In the genomic region with DNA sequence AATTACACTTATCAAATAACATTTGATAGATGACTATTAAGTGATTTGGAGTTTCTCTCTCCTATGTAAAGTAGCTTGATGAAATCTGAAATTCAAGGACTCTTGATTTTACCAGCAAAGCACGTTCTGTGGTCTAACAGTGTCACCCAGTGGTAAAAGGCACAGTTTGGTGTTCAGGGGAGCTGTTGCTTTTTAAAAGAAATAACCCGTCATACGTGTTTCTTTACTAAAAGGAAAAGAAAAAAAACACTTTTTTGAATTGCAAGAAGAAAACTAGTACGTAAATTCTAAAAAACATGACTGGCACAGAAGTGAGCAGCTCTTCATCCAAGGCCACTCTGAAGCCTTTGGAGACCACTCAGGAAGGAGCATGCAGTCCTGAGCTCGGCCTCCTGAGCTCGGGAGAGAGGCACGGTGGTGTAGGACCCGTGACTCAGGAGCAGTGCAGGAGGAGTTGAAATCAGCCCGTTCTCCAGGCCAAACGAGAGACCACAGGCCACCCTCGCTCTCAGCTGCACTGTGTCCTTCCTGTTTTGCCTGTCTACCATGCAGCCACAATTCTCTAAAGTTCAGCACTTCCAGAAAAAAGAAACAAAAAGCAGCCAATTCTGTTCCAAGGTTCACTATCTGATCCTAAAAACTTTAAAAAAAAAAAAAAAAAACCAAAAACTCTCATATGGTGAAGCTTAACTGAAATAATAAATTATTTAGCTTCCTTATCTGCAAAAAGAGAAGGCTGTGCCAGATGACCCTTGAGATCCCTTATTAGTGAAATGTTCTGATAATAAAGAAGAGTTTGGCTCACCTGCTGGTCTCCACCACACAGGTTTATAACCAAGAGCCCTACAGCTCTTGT, we compare ENCODE assay signal across 8 cellular contexts.
DNase-seq lines count a peak whose midpoint lies in the region; ATAC-seq and TF ChIP-seq lines count a peak whose summit lies in the region.

No MANE protein-coding gene starts in this region.

- no peak overlapping the region for H3K4me3 ChIP-seq in RWPE2 (ENCODE audit: severe bottlenecking)
- H3K4me3 ChIP-seq in esophagus squamous epithelium = peak overlapping the region in 1 of 4 donors; percentile 32

- POLR2A ChIA-PET in activated CD4-positive, alpha-beta T cell treated with anti-CD3 and anti-CD28 coated beads for 36 hours (lab: Charles Lee) = interaction anchor here (0.6 to 1.9 kb wide), 4 partner anchors 51 to 357 kb away, joined by 3 to 12 read pairs (median 3); no protein-coding TSS in a partner anchor

- 49 to 52% methylated on average over 11 of the region's 11 CpGs for WGBS in esophagus squamous epithelium, 2 donors

- peaks cover 79% of the 10 kb centered on the region for H3K4me1 Mint-ChIP-seq in activated CD4-positive, alpha-beta T cell treated with anti-CD3 and anti-CD28 coated beads for 36 hours

- H3K9me3 ChIP-seq in RWPE2 (ENCODE audit: severe bottlenecking) (no peaks in the 10 kb centered on the region), esophagus squamous epithelium (no peaks in the 10 kb centered on the region)

- H3K36me3 ChIP-seq in RWPE2 (ENCODE audit: low read depth) = no peaks in the 10 kb centered on the region
- H3K36me3 ChIP-seq in esophagus squamous epithelium = no peaks in the 10 kb centered on the region

- peaks cover 42% of the 10 kb centered on the region for H3K36me3 Mint-ChIP-seq in activated CD4-positive, alpha-beta T cell treated with anti-CD3 and anti-CD28 coated beads for 36 hours (ENCODE audit: low read depth)

- peak overlapping the region; percentile 62 for H3K4me3 Mint-ChIP-seq in activated CD4-positive, alpha-beta T cell treated with anti-CD3 and anti-CD28 coated beads for 36 hours

- TF ChIP-seq CTCF in RWPE2 (IDR thresholded peaks at IDR 0.05; ENCODE audit: poor library complexity, severe bottlenecking) (peak; percentile 33), esophagus squamous epithelium (IDR thresholded peaks at IDR 0.05) (peak in 4 of 6 experiments; percentile 10 to 35 (median 32))

- peaks cover 10% of the 10 kb centered on the region for H3K4me1 ChIP-seq in RWPE2 (ENCODE audit: insufficient read depth, poor library complexity, severe bottlenecking)
- H3K4me1 ChIP-seq in esophagus squamous epithelium = peaks cover 0 to 36% (median 5%) of the 10 kb centered on the region in 3 donors

- H3K27me3 Mint-ChIP-seq in activated CD4-positive, alpha-beta T cell treated with anti-CD3 and anti-CD28 coated beads for 36 hours = no peaks in the 10 kb centered on the region

- no peaks in the 10 kb centered on the region for H3K9me3 Mint-ChIP-seq in activated CD4-positive, alpha-beta T cell treated with anti-CD3 and anti-CD28 coated beads for 36 hours (ENCODE audit: low read depth)

- H3K27me3 ChIP-seq in RWPE2 (ENCODE audit: insufficient read depth, poor library complexity, severe bottlenecking) (no peaks in the 10 kb centered on the region), esophagus squamous epithelium (no peaks in the 10 kb centered on the region)

- H3K27ac ChIP-seq in RWPE2 (ENCODE audit: poor library complexity, severe bottlenecking) (no peak overlapping the region), esophagus squamous epithelium (peak overlapping the region in 3 of 4 donors; percentile 14 to 49 (median 44))

- H3K27ac Mint-ChIP-seq in activated CD4-positive, alpha-beta T cell treated with anti-CD3 and anti-CD28 coated beads for 36 hours = peak overlapping the region; percentile 90

- DNase-seq in activated CD4-positive, alpha-beta T cell treated with anti-CD3 and anti-CD28 coated beads for 36 hours = peak; percentile 60
- DNase-seq in activated CD4-positive, alpha-beta T cell treated with anti-CD3 and anti-CD28 coated beads for 1 hour = no peak
- DNase-seq in RWPE2 (ENCODE audit: low spot score) = no peak
- DNase-seq in esophagus squamous epithelium (lab: John Stamatoyannopoulos, UW) = no peak
- peak; percentile 66 for DNase-seq in pons (ENCODE audit: low spot score)
- DNase-seq in anterior cingulate cortex (lab: John Stamatoyannopoulos, UW) = no peak
- DNase-seq in mucosa of gallbladder (ENCODE audit: low spot score) = no peak
- DNase-seq in SW480 (ENCODE audit: low spot score) = no peak

- intact Hi-C loops in activated CD4-positive, alpha-beta T cell treated with anti-CD3 and anti-CD28 coated beads for 36 hours (cut with DNase I, micrococcal nuclease) = loop anchor here (1.0 to 5.0 kb wide), 4 partner anchors 44 to 346 kb away; a partner anchor contains a TSS
- intact Hi-C loops in esophagus squamous epithelium (cut with DNase I) = no loop called here

- CTCF ChIA-PET in activated CD4-positive, alpha-beta T cell treated with anti-CD3 and anti-CD28 coated beads for 36 hours (lab: Charles Lee) = interaction anchor here (0.7 to 2.4 kb wide), 32 partner anchors 10 to 351 kb away, joined by 3 to 26 read pairs (median 4); a partner anchor contains a TSS

- no peak for TF ChIP-seq POLR2A in esophagus squamous epithelium (IDR thresholded peaks at IDR 0.05)

- ATAC-seq in activated CD4-positive, alpha-beta T cell treated with anti-CD3 and anti-CD28 coated beads for 36 hours = peak; percentile 81
- no peak for ATAC-seq in RWPE2 (ENCODE audit: low read depth)

Comparison
In these comparisons a context has a peak if more than half of its experiments do, and no peak if none do; other contexts are left out.
1. DNase-seq: peak in activated CD4-positive, alpha-beta T cell treated with anti-CD3 and anti-CD28 coated beads for 36 hours (single experiment) and pons (single experiment); none in activated CD4-positive, alpha-beta T cell treated with anti-CD3 and anti-CD28 coated beads for 1 hour (single experiment), RWPE2 (single experiment), esophagus squamous epithelium (single experiment), anterior cingulate cortex (0 of 58), mucosa of gallbladder (single experiment) and SW480 (single experiment).